Comparison of ENCODE assay signal across 14 cellular contexts in genomic region chr5:117357886-117358285, GRCh38.
DNase-seq lines count a peak whose midpoint lies in the region; ATAC-seq and TF ChIP-seq lines count a peak whose summit lies in the region.
"Had no signal": no experiment of that assay in that cellular context is flagged by ENCODE, and none has a peak within 500 bp of the region (broad histone marks: within the 10 kb centered on the region; RNA-seq: fewer than 3 reads in every experiment).

No MANE protein-coding gene starts in this region.

- no peak overlapping the region for H3K27ac ChIP-seq in SK-N-SH (ENCODE audit: low read depth in 2 of 2, low read length in 1 of 2)
- H3K27ac ChIP-seq: BLaER1 treated with 17β-estradiol and CSF1 and Interleukin-3, amounts not matched to agents 10 nM and 100 nM had no signal

- H3K9me3 Mint-ChIP-seq in stimulated activated naive B cell treated with anti-CD40 and anti-IgM and Interleukin-4, amounts not matched to agents 10 μg/mL and 1 μg/mL and 100 μg/mL, for 72 hours = no peaks in the 10 kb centered on the region
- H3K9me3 Mint-ChIP-seq: GM23338 had no signal

- TF ChIP-seq RAD21 in SK-N-SH (IDR thresholded peaks at IDR 0.05; ENCODE audit: low read length) = no peak

- DNase-seq in Ammon's horn (ENCODE audit: low spot score) (peak; percentile 8), SK-N-SH (peak; percentile 11), cerebellar cortex (ENCODE audit: low spot score) (peak; percentile 46), midbrain (lab: John Stamatoyannopoulos, UW) (peak; percentile 10), NCI-H1048 (lab: John Stamatoyannopoulos, UW) (no peak), NCI-H2107 treated with DMSO at 0.1 percent for 48 hours (lab: John Stamatoyannopoulos, UW; ENCODE audit: unreplicated experiment) (no peak)
- no peak for DNase-seq in stimulated activated naive B cell treated with anti-CD40 and anti-IgM and Interleukin-4, amounts not matched to agents 10 μg/mL and 1 μg/mL and 100 μg/mL, for 72 hours
- DNase-seq: 8988T; AML-193; CD4-positive, CD25-positive, alpha-beta regulatory T cell; DMS53; H7 had no signal

- no peaks in the 10 kb centered on the region for H3K27me3 Mint-ChIP-seq in stimulated activated naive B cell treated with anti-CD40 and anti-IgM and Interleukin-4, amounts not matched to agents 10 μg/mL and 1 μg/mL and 100 μg/mL, for 72 hours
- H3K27me3 Mint-ChIP-seq: CD4-positive, CD25-positive, alpha-beta regulatory T cell had no signal

- no peaks in the 10 kb centered on the region for H3K9me3 ChIP-seq in SK-N-SH
- H3K9me3 ChIP-seq: BLaER1 treated with 17β-estradiol and CSF1 and Interleukin-3, amounts not matched to agents 10 nM and 100 nM had no signal

- no peak overlapping the region for H3K4me2 ChIP-seq in SK-N-SH
- H3K4me2 ChIP-seq: BLaER1 treated with 17β-estradiol and CSF1 and Interleukin-3, amounts not matched to agents 10 nM and 100 nM; GM23338 had no signal

- no peaks in the 10 kb centered on the region for H3K36me3 ChIP-seq in SK-N-SH (replicated peaks in 1 of 2; ENCODE audit: control insufficient read depth in 1 of 2, insufficient read depth in 2 of 2, low read length in 1 of 2)
- H3K36me3 ChIP-seq: BLaER1 treated with 17β-estradiol and CSF1 and Interleukin-3, amounts not matched to agents 10 nM and 100 nM had no signal

- no peaks in the 10 kb centered on the region for H3K4me1 Mint-ChIP-seq in stimulated activated naive B cell treated with anti-CD40 and anti-IgM and Interleukin-4, amounts not matched to agents 10 μg/mL and 1 μg/mL and 100 μg/mL, for 72 hours
- H3K4me1 Mint-ChIP-seq: CD4-positive, CD25-positive, alpha-beta regulatory T cell had no signal

- no peaks in the 10 kb centered on the region for H4K20me1 ChIP-seq in SK-N-SH (ENCODE audit: insufficient read depth)
- H4K20me1 ChIP-seq: BLaER1 treated with 17β-estradiol and CSF1 and Interleukin-3, amounts not matched to agents 10 nM and 100 nM had no signal

- H3F3A ChIP-seq in SK-N-SH (replicated peaks; ENCODE audit: insufficient read depth) = no peaks in the 10 kb centered on the region

- no peak for TF ChIP-seq CTCF in SK-N-SH (IDR thresholded peaks at IDR 0.05)

- no peaks in the 10 kb centered on the region for H3K9me2 ChIP-seq in SK-N-SH

- H3K4me3 Mint-ChIP-seq in stimulated activated naive B cell treated with anti-CD40 and anti-IgM and Interleukin-4, amounts not matched to agents 10 μg/mL and 1 μg/mL and 100 μg/mL, for 72 hours = no peak overlapping the region
- H3K4me3 Mint-ChIP-seq: CD4-positive, CD25-positive, alpha-beta regulatory T cell; GM23338 had no signal

- no peak for ATAC-seq in stimulated activated naive B cell treated with anti-CD40 and anti-IgM and Interleukin-4, amounts not matched to agents 10 μg/mL and 1 μg/mL and 100 μg/mL, for 72 hours (replicated peaks)
- ATAC-seq: GM23338 had no signal

- no peak for TF ChIP-seq EP300 in SK-N-SH (IDR thresholded peaks at IDR 0.05; ENCODE audit: borderline replicate concordance in 1 of 2, low read depth in 1 of 2, low read length in 1 of 2)

- H2AFZ ChIP-seq in SK-N-SH (ENCODE audit: low read depth) = no peak overlapping the region
- H2AFZ ChIP-seq: GM23338 had no signal

- CTCF ChIA-PET in SK-N-SH (lab: Yijun Ruan, JAX) = no interaction called here

- POLR2A ChIA-PET in SK-N-SH (lab: Yijun Ruan, JAX) = no interaction called here

- 54% methylated on average over 3 of the region's 3 CpGs for WGBS in SK-N-SH (ENCODE audit: low lambda C conversion rate)

- no peaks in the 10 kb centered on the region for H3K36me3 Mint-ChIP-seq in stimulated activated naive B cell treated with anti-CD40 and anti-IgM and Interleukin-4, amounts not matched to agents 10 μg/mL and 1 μg/mL and 100 μg/mL, for 72 hours
- H3K36me3 Mint-ChIP-seq: CD4-positive, CD25-positive, alpha-beta regulatory T cell had no signal

- H3K27ac Mint-ChIP-seq in stimulated activated naive B cell treated with anti-CD40 and anti-IgM and Interleukin-4, amounts not matched to agents 10 μg/mL and 1 μg/mL and 100 μg/mL, for 72 hours = no peak overlapping the region
- H3K27ac Mint-ChIP-seq: CD4-positive, CD25-positive, alpha-beta regulatory T cell; GM23338 had no signal

- H3K4me1 ChIP-seq in SK-N-SH (ENCODE audit: control insufficient read depth in 1 of 2, insufficient read depth in 2 of 2, low read depth in 1 of 2, low read length in 1 of 2) = no peaks in the 10 kb centered on the region
- H3K4me1 ChIP-seq: BLaER1 treated with 17β-estradiol and CSF1 and Interleukin-3, amounts not matched to agents 10 nM and 100 nM had no signal

- H3K79me2 ChIP-seq in SK-N-SH (ENCODE audit: insufficient read depth) = no peaks in the 10 kb centered on the region

- no peak overlapping the region for H3K9ac ChIP-seq in SK-N-SH
- H3K9ac ChIP-seq: BLaER1 treated with 17β-estradiol and CSF1 and Interleukin-3, amounts not matched to agents 10 nM and 100 nM had no signal

- H3K27me3 ChIP-seq in SK-N-SH (ENCODE audit: insufficient read depth) = no peaks in the 10 kb centered on the region
- H3K27me3 ChIP-seq: BLaER1 treated with 17β-estradiol and CSF1 and Interleukin-3, amounts not matched to agents 10 nM and 100 nM had no signal

- no peak overlapping the region for H3K4me3 ChIP-seq in SK-N-SH (ENCODE audit: low read depth in 2 of 2, low read length in 1 of 2)
- H3K4me3 ChIP-seq: BLaER1 treated with 17β-estradiol and CSF1 and Interleukin-3, amounts not matched to agents 10 nM and 100 nM; GM23338 had no signal

TF ChIP-seq in SK-N-SH, 30 proteins besides CTCF, POLR2A, EP300 and RAD21:
- TF ChIP-seq GATA2 (CRISPR knock-in tag; IDR thresholded peaks at IDR 0.05) (no peak), NRF1 (IDR thresholded peaks at IDR 0.05; ENCODE audit: low read depth, low read length) (no peak), FOSL2 (IDR thresholded peaks at IDR 0.05; ENCODE audit: borderline replicate concordance, low read depth) (no peak), TCF12 (IDR thresholded peaks at IDR 0.05) (no peak), IRF3 (IDR thresholded peaks at IDR 0.05; ENCODE audit: low read depth, low read length) (no peak), RCOR1 (IDR thresholded peaks at IDR 0.05; ENCODE audit: low read length) (no peak), MAX (IDR thresholded peaks at IDR 0.05; ENCODE audit: low read depth) (no peak)

Comparison
In these comparisons a context has a peak if more than half of its experiments do, and no peak if none do; other contexts are left out.
1. DNase-seq: peak in Ammon's horn (single experiment), SK-N-SH (single experiment), cerebellar cortex (single experiment) and midbrain (single experiment); none in stimulated activated naive B cell treated with anti-CD40 and anti-IgM and Interleukin-4, amounts not matched to agents 10 μg/mL and 1 μg/mL and 100 μg/mL, for 72 hours (single experiment), NCI-H1048 (single experiment) and NCI-H2107 treated with DMSO at 0.1 percent for 48 hours (single experiment).